In genomic region chr19:58507602-58508223, GRCh38 we compare ENCODE assay signal across 4 cellular contexts. TPM values are rescaled to one million over a fixed set of nuclear protein-coding genes. Genes with fewer than 3 reads are reported as not detected.
DNase-seq lines count a peak whose midpoint lies in the region; ATAC-seq, FAIRE-seq and TF ChIP-seq lines count a peak whose summit lies in the region.
"Not testable (repeated sequence)": the region's sequence is repeated elsewhere in the genome, so short reads cannot be mapped to it uniquely, and the experiment has no call there.

No MANE protein-coding gene starts in this region.

- H3K27me3 ChIP-seq in K562 (ENCODE audit: control insufficient read depth in 2 of 2, insufficient read depth in 2 of 2, low read length in 2 of 2); liver (ENCODE audit: control insufficient read depth in 4 of 4, insufficient read depth in 4 of 4, low read length in 3 of 4): not testable (repeated sequence)

- not testable (repeated sequence) for H3K9me3 Mint-ChIP-seq in neural crest cell

- in situ Hi-C loops in K562 (cut with MboI), result not testable (repeated sequence)

- TF ChIP-seq RAD21 in K562 (CRISPR knock-in tag; conservative IDR thresholded peaks at IDR 0.05 in 1 of 2, IDR thresholded peaks at IDR 0.05 in 1 of 2); liver (IDR thresholded peaks at IDR 0.05): not testable (repeated sequence)

- not testable (repeated sequence) for H3K4me2 ChIP-seq in K562 (ENCODE audit: insufficient read depth, low read length)

- not testable (repeated sequence) for H3K36me3 ChIP-seq in K562 (ENCODE audit: control insufficient read depth, insufficient read depth, low read length); liver (ENCODE audit: control insufficient read depth in 4 of 4, insufficient read depth in 3 of 4, low read depth in 1 of 4, low read length in 3 of 4)

- TF ChIP-seq POLR2A in K562 (conservative IDR thresholded peaks at IDR 0.05), result not testable (repeated sequence)

- intact Hi-C loops in K562 (cut with micrococcal nuclease), result not testable (repeated sequence)

- peak; percentile 26 for DNase-seq in OCI-M1 (lab: John Stamatoyannopoulos, UW)
- DNase-seq in K562 (ENCODE audit: extremely low read depth in 1 of 4, low spot score in 3 of 4); neural crest cell (ENCODE audit: low read depth, low spot score): not testable (repeated sequence)

- POLR2A ChIA-PET in K562 (lab: Yijun Ruan, JAX), result not testable (repeated sequence)

- CTCF ChIA-PET in K562 (lab: Yijun Ruan, JAX; ENCODE audit: low intra/inter-chr PET ratio), result not testable (repeated sequence)

- H3K9ac ChIP-seq in K562 (ENCODE audit: insufficient read depth in 1 of 2, low read depth in 2 of 2, low read length in 2 of 2); liver (ENCODE audit: low read depth in 1 of 2, low read length in 2 of 2): not testable (repeated sequence)

- TF ChIP-seq EP300 in K562 (IDR thresholded peaks at IDR 0.05; ENCODE audit: low read length), result not testable (repeated sequence)

- BruUV-seq in K562 (replicated peaks; lab: Mats Ljungman, UMichigan), result not testable (repeated sequence)

- not testable (repeated sequence) for H3K9me1 ChIP-seq in K562 (ENCODE audit: control insufficient read depth, insufficient read depth, low read length)

- ATAC-seq in K562, result not testable (repeated sequence)

- H3K4me1 ChIP-seq in K562 (replicated peaks in 1 of 2; ENCODE audit: control insufficient read depth in 2 of 2, insufficient read depth in 2 of 2, low read length in 2 of 2), result peaks cover 9 to 27% of the 10 kb centered on the region in 2 experiments; a peak in 4 of 5 replicates
- H3K4me1 ChIP-seq in liver (ENCODE audit: control insufficient read depth in 4 of 4, insufficient read depth in 4 of 4, low read length in 3 of 4), result peaks cover 12 to 69% (median 54%) of the 10 kb centered on the region in 4 donors

- not testable (repeated sequence) for H2AFZ ChIP-seq in K562 (ENCODE audit: low read depth, low read length)

- not testable (repeated sequence) for TF ChIP-seq CTCF in K562 (IDR thresholded peaks at IDR 0.05 in 2 of 3, conservative IDR thresholded peaks at IDR 0.05 in 1 of 3; ENCODE audit: insufficient read depth in 2 of 3, low read depth in 1 of 3, low read length in 3 of 3); liver (IDR thresholded peaks at IDR 0.05; ENCODE audit: low read depth, low read length, missing input control); neural crest cell (conservative IDR thresholded peaks at IDR 0.05)

- WGBS in K562 (ENCODE audit: insufficient coverage, low coverage, missing lambda C conversion rate), result 47% methylated on average over 8 of the region's 8 CpGs
- 56% methylated on average over 8 of the region's 8 CpGs for WGBS in liver

- H3K36me3 Mint-ChIP-seq in neural crest cell (ENCODE audit: low read depth), result peaks cover 12% of the 10 kb centered on the region

- peak overlapping the region; percentile 2 for H3K4me3 Mint-ChIP-seq in neural crest cell

- H3K9me3 ChIP-seq in K562 (replicated peaks; ENCODE audit: control insufficient read depth, insufficient read depth, low read depth, low read length); liver (ENCODE audit: control insufficient read depth in 4 of 4, low read length in 3 of 4): not testable (repeated sequence)

- not testable (repeated sequence) for H3K4me3 ChIP-seq in K562; liver (ENCODE audit: low read depth in 1 of 3, low read length in 3 of 3)

- not testable (repeated sequence) for H4K20me1 ChIP-seq in K562 (replicated peaks; ENCODE audit: control insufficient read depth, insufficient read depth, low read length)

- H3K27me3 Mint-ChIP-seq in neural crest cell (ENCODE audit: low read depth), result not testable (repeated sequence)

- not testable (repeated sequence) for FAIRE-seq in K562 (lab: Jason Lieb, UNC)

- not testable (repeated sequence) for H3K4me1 Mint-ChIP-seq in neural crest cell

- not testable (repeated sequence) for H3K27ac ChIP-seq in K562 (ENCODE audit: extremely low read depth, low read depth, low read length)
- H3K27ac ChIP-seq in liver (ENCODE audit: low read depth in 1 of 2, low read length in 2 of 2), result peak overlapping the region in 1 of 2 donors; percentile 28

- H3K27ac Mint-ChIP-seq in neural crest cell (ENCODE audit: unreplicated experiment), result not testable (repeated sequence)

- not testable (repeated sequence) for H3K79me2 ChIP-seq in K562 (ENCODE audit: control insufficient read depth, insufficient read depth, low read length)

RNA-seq across cellular contexts. Expression of gene SLC27A5, which starts 4.1 kb away (rescaled TPM):
- 36.1 and 123 TPM in 2 replicates for total RNA-seq in K562 (2011; cell fraction: chromatin; rRNA removed; ENCODE audit: low replicate concordance)
- total RNA-seq in K562 (2011; cell fraction: nucleolus; rRNA removed), result 97.2 and 108 TPM in 2 replicates
- total RNA-seq in K562 (2011; cell fraction: nucleoplasm; rRNA removed), result 71.8 and 76.0 TPM in 2 replicates
- total RNA-seq in K562 (2014; rRNA removed) (101 and 152 TPM in 2 replicates), K562 (2014; rRNA removed; fragmentation: Illumina TruSeq; extraction: Trizol) (29.4 and 48.4 TPM in 2 replicates), K562 (2015; rRNA removed; fragmentation: Illumina TruSeq; extraction: Trizol) (42.2 and 45.2 TPM in 2 replicates), K562 (2021) (58.2 and 67.5 TPM in 2 replicates), liver (100 to 1,000 TPM in 1 of 2 donors, 10 to 100 TPM in 1; 31.9 to 395 TPM), neural crest cell (16.2 and 17.5 TPM in 2 replicates)
- polyA plus RNA-seq in K562 (2011; rRNA removed) (64.7 and 86.6 TPM in 2 replicates), K562 (2014; fragmentation: Illumina TruSeq; extraction: Trizol) (56.9 and 85.4 TPM in 2 replicates), K562 (2014; fragmentation: Nextera tagmentation; extraction: Ambion mirVana) (100 to 1,000 TPM; 316 to 318 TPM), K562 (2014; rRNA removed) (89.7 and 116 TPM in 2 replicates), liver (100 to 1,000 TPM; 316 to 326 TPM)
- 140 and 167 TPM in 2 replicates for polyA plus RNA-seq in K562 (2011; cell fraction: cytosol; rRNA removed)
- polyA plus RNA-seq in K562 (2011; cell fraction: nucleus; rRNA removed), result 86.2 and 95.1 TPM in 2 replicates
- polyA plus RNA-seq in K562 (2012), result 59.7 and 101 TPM in 2 replicates
- polyA minus RNA-seq in K562 (2011; rRNA and poly(A)+ RNA removed), result 29.8 and 50.1 TPM in 2 replicates
- 24.3 and 35.0 TPM in 2 replicates for polyA minus RNA-seq in K562 (2011; cell fraction: cytosol; rRNA and poly(A)+ RNA removed)
- polyA minus RNA-seq in K562 (2011; cell fraction: nucleus; rRNA and poly(A)+ RNA removed), result 31.1 and 32.6 TPM in 2 replicates

RNA-seq across cellular contexts. Expression of gene ZBTB45, which starts 11.9 kb away (rescaled TPM):
- 5.0 and 18.1 TPM in 2 replicates for total RNA-seq in K562 (2011; cell fraction: chromatin; rRNA removed; ENCODE audit: low replicate concordance)
- 20.8 and 21.2 TPM in 2 replicates for total RNA-seq in K562 (2011; cell fraction: nucleolus; rRNA removed)
- total RNA-seq in K562 (2011; cell fraction: nucleoplasm; rRNA removed), result 9.8 and 10.9 TPM in 2 replicates
- 7.2 and 7.8 TPM in 2 replicates for total RNA-seq in K562 (2014; rRNA removed)
- total RNA-seq in K562 (2014; rRNA removed; fragmentation: Illumina TruSeq; extraction: Trizol), result 0.32 and 0.58 TPM in 2 replicates
- 2.2 and 2.7 TPM in 2 replicates for total RNA-seq in K562 (2015; rRNA removed; fragmentation: Illumina TruSeq; extraction: Trizol)
- total RNA-seq in K562 (2021), result 14.0 and 16.1 TPM in 2 replicates
- polyA plus RNA-seq in K562 (2011; rRNA removed), result 1.4 and 4.0 TPM in 2 replicates
- 3.6 and 10.4 TPM in 2 replicates for polyA plus RNA-seq in K562 (2011; cell fraction: cytosol; rRNA removed)
- polyA plus RNA-seq in K562 (2011; cell fraction: nucleus; rRNA removed), result 7.2 and 14.2 TPM in 2 replicates
- 11.7 TPM in 2 replicates for polyA plus RNA-seq in K562 (2012)
- polyA plus RNA-seq in K562 (2014; fragmentation: Illumina TruSeq; extraction: Trizol), result 1.8 and 4.7 TPM in 2 replicates
- under 1 TPM; 0.08 to 0.13 TPM for polyA plus RNA-seq in K562 (2014; fragmentation: Nextera tagmentation; extraction: Ambion mirVana)
- polyA plus RNA-seq in K562 (2014; rRNA removed), result 5.8 and 6.8 TPM in 2 replicates
- 1.9 and 2.0 TPM in 2 replicates for polyA minus RNA-seq in K562 (2011; rRNA and poly(A)+ RNA removed)
- 5.1 and 6.6 TPM in 2 replicates for polyA minus RNA-seq in K562 (2011; cell fraction: cytosol; rRNA and poly(A)+ RNA removed)
- 10.7 and 11.2 TPM in 2 replicates for polyA minus RNA-seq in K562 (2011; cell fraction: nucleus; rRNA and poly(A)+ RNA removed)
- total RNA-seq in liver, result 1 to 10 TPM; 2.1 to 3.2 TPM
- polyA plus RNA-seq in liver, result 1 to 10 TPM; 2.2 to 4.0 TPM
- total RNA-seq in neural crest cell, result 24.1 and 27.3 TPM in 2 replicates

RNA-seq across cellular contexts. Expression of gene ZNF446, which starts 31.6 kb away (rescaled TPM):
- total RNA-seq in K562 (2011; cell fraction: chromatin; rRNA removed; ENCODE audit: low replicate concordance), result 3.8 and 13.1 TPM in 2 replicates
- total RNA-seq in K562 (2011; cell fraction: nucleolus; rRNA removed), result 12.1 and 13.7 TPM in 2 replicates
- 5.5 and 8.0 TPM in 2 replicates for total RNA-seq in K562 (2011; cell fraction: nucleoplasm; rRNA removed)
- 4.2 and 4.8 TPM in 2 replicates for total RNA-seq in K562 (2014; rRNA removed)
- total RNA-seq in K562 (2014; rRNA removed; fragmentation: Illumina TruSeq; extraction: Trizol), result 0.64 and 0.95 TPM in 2 replicates
- 2.5 and 3.3 TPM in 2 replicates for total RNA-seq in K562 (2015; rRNA removed; fragmentation: Illumina TruSeq; extraction: Trizol)
- 3.5 and 4.3 TPM in 2 replicates for total RNA-seq in K562 (2021)
- polyA plus RNA-seq in K562 (2011; rRNA removed), result 1.2 and 2.7 TPM in 2 replicates
- 2.4 and 5.3 TPM in 2 replicates for polyA plus RNA-seq in K562 (2011; cell fraction: cytosol; rRNA removed)
- polyA plus RNA-seq in K562 (2011; cell fraction: nucleus; rRNA removed), result 6.9 and 8.9 TPM in 2 replicates
- polyA plus RNA-seq in K562 (2012), result 5.5 and 10.1 TPM in 2 replicates
- polyA plus RNA-seq in K562 (2014; fragmentation: Illumina TruSeq; extraction: Trizol), result 1.2 and 2.4 TPM in 2 replicates
- under 1 TPM; 0.07 to 0.17 TPM for polyA plus RNA-seq in K562 (2014; fragmentation: Nextera tagmentation; extraction: Ambion mirVana)
- polyA plus RNA-seq in K562 (2014; rRNA removed), result 2.6 and 3.9 TPM in 2 replicates
- polyA minus RNA-seq in K562 (2011; rRNA and poly(A)+ RNA removed), result 1.5 and 1.9 TPM in 2 replicates
- polyA minus RNA-seq in K562 (2011; cell fraction: cytosol; rRNA and poly(A)+ RNA removed), result 1.4 and 2.4 TPM in 2 replicates
- 6.5 and 8.3 TPM in 2 replicates for polyA minus RNA-seq in K562 (2011; cell fraction: nucleus; rRNA and poly(A)+ RNA removed)
- 1 to 10 TPM; 2.8 to 4.6 TPM for total RNA-seq in liver
- 1 to 10 TPM; 3.3 to 4.8 TPM for polyA plus RNA-seq in liver
- 16.5 and 18.6 TPM in 2 replicates for total RNA-seq in neural crest cell

RNA-seq across cellular contexts. Expression of gene TRIM28, which starts 36.2 kb away (rescaled TPM):
- total RNA-seq in K562 (2011; cell fraction: chromatin; rRNA removed; ENCODE audit: low replicate concordance), result 526 and 1,695 TPM in 2 replicates
- total RNA-seq in K562 (2011; cell fraction: nucleolus; rRNA removed), result 1,048 and 1,300 TPM in 2 replicates
- 609 and 709 TPM in 2 replicates for total RNA-seq in K562 (2011; cell fraction: nucleoplasm; rRNA removed)
- total RNA-seq in K562 (2014; rRNA removed) (779 and 1,386 TPM in 2 replicates), K562 (2014; rRNA removed; fragmentation: Illumina TruSeq; extraction: Trizol) (358 and 467 TPM in 2 replicates), K562 (2015; rRNA removed; fragmentation: Illumina TruSeq; extraction: Trizol) (523 and 570 TPM in 2 replicates), K562 (2021) (752 and 797 TPM in 2 replicates), liver (100 to 1,000 TPM in 1 of 2 donors, 10 to 100 TPM in 1; 80.5 to 157 TPM), neural crest cell (964 and 1,000 TPM in 2 replicates)
- polyA plus RNA-seq in K562 (2011; rRNA removed) (434 and 1,024 TPM in 2 replicates), K562 (2014; fragmentation: Illumina TruSeq; extraction: Trizol) (640 and 764 TPM in 2 replicates), K562 (2014; fragmentation: Nextera tagmentation; extraction: Ambion mirVana) (10 to 100 TPM; 12.1 to 29.3 TPM), K562 (2014; rRNA removed) (490 and 541 TPM in 2 replicates), liver (10 to 100 TPM; 47.1 to 88.0 TPM)
- 553 and 1,059 TPM in 2 replicates for polyA plus RNA-seq in K562 (2011; cell fraction: cytosol; rRNA removed)
- polyA plus RNA-seq in K562 (2011; cell fraction: nucleus; rRNA removed), result 1,513 and 2,015 TPM in 2 replicates
- polyA plus RNA-seq in K562 (2012), result 1,261 and 1,407 TPM in 2 replicates
- 826 and 1,247 TPM in 2 replicates for polyA minus RNA-seq in K562 (2011; rRNA and poly(A)+ RNA removed)
- 1,076 and 1,289 TPM in 2 replicates for polyA minus RNA-seq in K562 (2011; cell fraction: cytosol; rRNA and poly(A)+ RNA removed)
- 406 and 505 TPM in 2 replicates for polyA minus RNA-seq in K562 (2011; cell fraction: nucleus; rRNA and poly(A)+ RNA removed)

RNA-seq across cellular contexts. Expression of gene ZNF324, which starts 40.8 kb away (rescaled TPM):
- total RNA-seq in K562 (2011; cell fraction: chromatin; rRNA removed; ENCODE audit: low replicate concordance), result 12.1 and 40.1 TPM in 2 replicates
- total RNA-seq in K562 (2011; cell fraction: nucleolus; rRNA removed), result 42.5 and 54.9 TPM in 2 replicates
- 15.9 and 21.7 TPM in 2 replicates for total RNA-seq in K562 (2011; cell fraction: nucleoplasm; rRNA removed)
- total RNA-seq in K562 (2014; rRNA removed) (15.4 and 15.8 TPM in 2 replicates), K562 (2014; rRNA removed; fragmentation: Illumina TruSeq; extraction: Trizol) (3.0 and 3.5 TPM in 2 replicates), K562 (2015; rRNA removed; fragmentation: Illumina TruSeq; extraction: Trizol) (9.6 and 11.0 TPM in 2 replicates), K562 (2021) (14.0 and 16.4 TPM in 2 replicates), liver (1 to 10 TPM; 8.4 TPM), neural crest cell (17.5 and 18.8 TPM in 2 replicates)
- polyA plus RNA-seq in K562 (2011; rRNA removed) (4.5 and 5.3 TPM in 2 replicates), K562 (2014; fragmentation: Illumina TruSeq; extraction: Trizol) (4.1 and 6.9 TPM in 2 replicates), K562 (2014; fragmentation: Nextera tagmentation; extraction: Ambion mirVana) (1 to 10 TPM in 1 of 2 experiments, under 1 TPM in 1; 0.92 to 1.2 TPM), K562 (2014; rRNA removed) (7.5 and 8.3 TPM in 2 replicates), liver (1 to 10 TPM; 2.3 to 2.6 TPM)
- 6.1 and 18.5 TPM in 2 replicates for polyA plus RNA-seq in K562 (2011; cell fraction: cytosol; rRNA removed)
- polyA plus RNA-seq in K562 (2011; cell fraction: nucleus; rRNA removed), result 8.6 and 17.6 TPM in 2 replicates
- polyA plus RNA-seq in K562 (2012), result 6.9 and 7.9 TPM in 2 replicates
- 7.5 and 12.5 TPM in 2 replicates for polyA minus RNA-seq in K562 (2011; rRNA and poly(A)+ RNA removed)
- polyA minus RNA-seq in K562 (2011; cell fraction: cytosol; rRNA and poly(A)+ RNA removed), result 9.4 and 10.3 TPM in 2 replicates
- polyA minus RNA-seq in K562 (2011; cell fraction: nucleus; rRNA and poly(A)+ RNA removed), result 31.7 and 40.8 TPM in 2 replicates
